In the genomic region with DNA sequence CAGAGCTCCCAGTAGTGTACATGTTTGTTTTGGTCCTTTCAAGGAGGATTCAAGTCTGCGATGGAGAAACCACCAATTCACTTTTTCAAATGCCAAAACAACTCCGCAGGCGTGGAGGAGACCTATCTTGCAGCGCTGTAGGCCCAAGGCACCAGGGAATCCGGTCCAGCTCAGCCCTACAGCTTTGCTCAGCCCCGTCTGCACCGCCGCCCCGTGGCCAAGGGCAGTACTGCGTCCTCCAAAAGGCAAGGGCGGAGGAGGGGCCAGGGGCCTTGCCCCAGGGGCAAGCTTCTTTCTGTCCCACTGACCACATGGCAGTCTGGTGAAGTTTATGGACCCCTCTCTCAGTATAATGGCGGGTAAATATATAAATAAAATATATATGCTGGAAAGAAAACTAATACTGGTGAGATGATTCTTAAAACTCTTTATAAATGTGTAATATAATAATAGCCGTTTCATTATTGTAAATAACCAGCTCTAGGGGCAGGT, we compare ENCODE assay signal across 8 cellular contexts. TPM values are rescaled to one million over a fixed set of nuclear protein-coding genes. Genes with fewer than 3 reads are reported as not detected.
DNase-seq lines count a peak whose midpoint lies in the region; ATAC-seq and TF ChIP-seq lines count a peak whose summit lies in the region.

No MANE protein-coding gene starts in this region.

- H3K9me3 ChIP-seq in Loucy (ENCODE audit: insufficient read depth, low read depth, low read length): no peaks in the 10 kb centered on the region

- DNase-seq in GM03348 (ENCODE audit: low spot score) (peak; percentile 95), Right ventricle myocardium superior (peak; percentile 94), posterior vena cava (ENCODE audit: low spot score) (peak; percentile 95), ureter (ENCODE audit: low spot score) (peak; percentile 87)
- DNase-seq in activated naive CD4-positive, alpha-beta T cell treated with anti-CD3 and anti-CD28 coated beads, Interleukin-2, amount 50 U/mL, for 72 hours (ENCODE audit: low spot score in 2 of 2): peak; percentile 75 to 96

- no peaks in the 10 kb centered on the region for H3K27me3 ChIP-seq in Loucy (ENCODE audit: insufficient read depth, low read length, poor library complexity, severe bottlenecking)

- peak; percentile 100 for ATAC-seq in SK-N-SH treated with all-trans-retinoic acid at 6 μM for 48 hours
- peak; percentile 96 to 98 for ATAC-seq in activated naive CD4-positive, alpha-beta T cell treated with anti-CD3 and anti-CD28 coated beads, Interleukin-2, amount 50 U/mL, for 72 hours
- peak; percentile 98 for ATAC-seq in Right ventricle myocardium superior (ENCODE audit: poor library complexity)
- no peak for ATAC-seq in GM19035 (IDR thresholded peaks at IDR 0.05; ENCODE audit: unreplicated experiment)

- H3K9ac ChIP-seq in Loucy (ENCODE audit: low read depth, low read length, poor library complexity, severe bottlenecking): no peak overlapping the region

- intact Hi-C loops in Right ventricle myocardium superior (cut with DNase I): loop anchor here (5.0 to 10.0 kb wide), 2 partner anchors 69 to 151 kb away; a partner anchor contains a TSS
- intact Hi-C loops in posterior vena cava (cut with DNase I): loop anchor here in 1 of 2 donors (10.0 kb wide), 1 partner anchor 151 kb away; no protein-coding TSS in a partner anchor

- H3F3A ChIP-seq in Loucy (ENCODE audit: low read depth): no peaks in the 10 kb centered on the region

- H3K36me3 Mint-ChIP-seq in activated naive CD4-positive, alpha-beta T cell treated with anti-CD3 and anti-CD28 coated beads, Interleukin-2, amount 50 U/mL, for 72 hours: no peaks in the 10 kb centered on the region

- peak; percentile 90 for TF ChIP-seq CTCF in Loucy (conservative IDR thresholded peaks at IDR 0.05; ENCODE audit: low read length)

- H2AFZ ChIP-seq in Loucy (ENCODE audit: low read length): no peak overlapping the region

- H3K9me2 ChIP-seq in Loucy (replicated peaks; ENCODE audit: low read depth, low read length): no peaks in the 10 kb centered on the region

- no peak overlapping the region for H3K27ac Mint-ChIP-seq in activated naive CD4-positive, alpha-beta T cell treated with anti-CD3 and anti-CD28 coated beads, Interleukin-2, amount 50 U/mL, for 72 hours

- no peaks in the 10 kb centered on the region for H3K79me2 ChIP-seq in Loucy (ENCODE audit: insufficient read depth, low read length)

- H4K20me1 ChIP-seq in Loucy (ENCODE audit: insufficient read depth, low read length, poor library complexity, severe bottlenecking): no peaks in the 10 kb centered on the region

- no peak overlapping the region for H3K4me3 ChIP-seq in Loucy (ENCODE audit: low read length, poor library complexity, severe bottlenecking)

- no peaks in the 10 kb centered on the region for H3K36me3 ChIP-seq in Loucy (ENCODE audit: insufficient read depth, low read length)

- no peak overlapping the region for H3K4me2 ChIP-seq in Loucy (ENCODE audit: low read depth, low read length, poor library complexity, severe bottlenecking)

- H3K9me3 Mint-ChIP-seq in activated naive CD4-positive, alpha-beta T cell treated with anti-CD3 and anti-CD28 coated beads, Interleukin-2, amount 50 U/mL, for 72 hours: no peaks in the 10 kb centered on the region

- H3K4me1 ChIP-seq in Loucy (ENCODE audit: insufficient read depth, low read length, poor library complexity, severe bottlenecking): no peaks in the 10 kb centered on the region

TF ChIP-seq in SK-N-SH treated with all-trans-retinoic acid at 6 μM for 48 hours, 23 proteins besides CTCF, POLR2A, EP300 and RAD21 (continues in another document):
- TF ChIP-seq, protein P1, sequence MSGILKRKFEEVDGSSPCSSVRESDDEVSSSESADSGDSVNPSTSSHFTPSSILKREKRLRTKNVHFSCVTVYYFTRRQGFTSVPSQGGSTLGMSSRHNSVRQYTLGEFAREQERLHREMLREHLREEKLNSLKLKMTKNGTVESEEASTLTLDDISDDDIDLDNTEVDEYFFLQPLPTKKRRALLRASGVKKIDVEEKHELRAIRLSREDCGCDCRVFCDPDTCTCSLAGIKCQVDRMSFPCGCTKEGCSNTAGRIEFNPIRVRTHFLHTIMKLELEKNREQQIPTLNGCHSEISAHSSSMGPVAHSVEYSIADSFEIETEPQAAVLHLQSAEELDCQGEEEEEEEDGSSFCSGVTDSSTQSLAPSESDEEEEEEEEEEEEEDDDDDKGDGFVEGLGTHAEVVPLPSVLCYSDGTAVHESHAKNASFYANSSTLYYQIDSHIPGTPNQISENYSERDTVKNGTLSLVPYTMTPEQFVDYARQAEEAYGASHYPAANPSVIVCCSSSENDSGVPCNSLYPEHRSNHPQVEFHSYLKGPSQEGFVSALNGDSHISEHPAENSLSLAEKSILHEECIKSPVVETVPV (CRISPR knock-in tag; IDR thresholded peaks at IDR 0.05): no peak
- no peak for TF ChIP-seq BACH2 (CRISPR knock-in tag; IDR thresholded peaks at IDR 0.05; ENCODE audit: borderline replicate concordance)
- TF ChIP-seq ZNF70 (CRISPR knock-in tag; IDR thresholded peaks at IDR 0.05): no peak
- no peak for TF ChIP-seq ESRRG (CRISPR knock-in tag; IDR thresholded peaks at IDR 0.05)
- TF ChIP-seq SNAI2 (CRISPR knock-in tag; IDR thresholded peaks at IDR 0.05): no peak
- TF ChIP-seq ZC3H10 (CRISPR knock-in tag; IDR thresholded peaks at IDR 0.05): no peak
- TF ChIP-seq, protein P2, sequence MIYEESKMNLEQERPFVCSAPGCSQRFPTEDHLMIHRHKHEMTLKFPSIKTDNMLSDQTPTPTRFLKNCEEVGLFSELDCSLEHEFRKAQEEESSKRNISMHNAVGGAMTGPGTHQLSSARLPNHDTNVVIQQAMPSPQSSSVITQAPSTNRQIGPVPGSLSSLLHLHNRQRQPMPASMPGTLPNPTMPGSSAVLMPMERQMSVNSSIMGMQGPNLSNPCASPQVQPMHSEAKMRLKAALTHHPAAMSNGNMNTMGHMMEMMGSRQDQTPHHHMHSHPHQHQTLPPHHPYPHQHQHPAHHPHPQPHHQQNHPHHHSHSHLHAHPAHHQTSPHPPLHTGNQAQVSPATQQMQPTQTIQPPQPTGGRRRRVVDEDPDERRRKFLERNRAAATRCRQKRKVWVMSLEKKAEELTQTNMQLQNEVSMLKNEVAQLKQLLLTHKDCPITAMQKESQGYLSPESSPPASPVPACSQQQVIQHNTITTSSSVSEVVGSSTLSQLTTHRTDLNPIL (CRISPR knock-in tag; IDR thresholded peaks at IDR 0.05; ENCODE audit: low read depth): no peak
- no peak for TF ChIP-seq ZNF8 (CRISPR knock-in tag; IDR thresholded peaks at IDR 0.05)
- TF ChIP-seq, protein P3, sequence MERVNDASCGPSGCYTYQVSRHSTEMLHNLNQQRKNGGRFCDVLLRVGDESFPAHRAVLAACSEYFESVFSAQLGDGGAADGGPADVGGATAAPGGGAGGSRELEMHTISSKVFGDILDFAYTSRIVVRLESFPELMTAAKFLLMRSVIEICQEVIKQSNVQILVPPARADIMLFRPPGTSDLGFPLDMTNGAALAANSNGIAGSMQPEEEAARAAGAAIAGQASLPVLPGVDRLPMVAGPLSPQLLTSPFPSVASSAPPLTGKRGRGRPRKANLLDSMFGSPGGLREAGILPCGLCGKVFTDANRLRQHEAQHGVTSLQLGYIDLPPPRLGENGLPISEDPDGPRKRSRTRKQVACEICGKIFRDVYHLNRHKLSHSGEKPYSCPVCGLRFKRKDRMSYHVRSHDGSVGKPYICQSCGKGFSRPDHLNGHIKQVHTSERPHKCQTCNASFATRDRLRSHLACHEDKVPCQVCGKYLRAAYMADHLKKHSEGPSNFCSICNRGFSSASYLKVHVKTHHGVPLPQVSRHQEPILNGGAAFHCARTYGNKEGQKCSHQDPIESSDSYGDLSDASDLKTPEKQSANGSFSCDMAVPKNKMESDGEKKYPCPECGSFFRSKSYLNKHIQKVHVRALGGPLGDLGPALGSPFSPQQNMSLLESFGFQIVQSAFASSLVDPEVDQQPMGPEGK (CRISPR knock-in tag; IDR thresholded peaks at IDR 0.05; ENCODE audit: borderline replicate concordance): no peak
- no peak for TF ChIP-seq OSR1 (CRISPR knock-in tag; IDR thresholded peaks at IDR 0.05)
- TF ChIP-seq, protein P4, sequence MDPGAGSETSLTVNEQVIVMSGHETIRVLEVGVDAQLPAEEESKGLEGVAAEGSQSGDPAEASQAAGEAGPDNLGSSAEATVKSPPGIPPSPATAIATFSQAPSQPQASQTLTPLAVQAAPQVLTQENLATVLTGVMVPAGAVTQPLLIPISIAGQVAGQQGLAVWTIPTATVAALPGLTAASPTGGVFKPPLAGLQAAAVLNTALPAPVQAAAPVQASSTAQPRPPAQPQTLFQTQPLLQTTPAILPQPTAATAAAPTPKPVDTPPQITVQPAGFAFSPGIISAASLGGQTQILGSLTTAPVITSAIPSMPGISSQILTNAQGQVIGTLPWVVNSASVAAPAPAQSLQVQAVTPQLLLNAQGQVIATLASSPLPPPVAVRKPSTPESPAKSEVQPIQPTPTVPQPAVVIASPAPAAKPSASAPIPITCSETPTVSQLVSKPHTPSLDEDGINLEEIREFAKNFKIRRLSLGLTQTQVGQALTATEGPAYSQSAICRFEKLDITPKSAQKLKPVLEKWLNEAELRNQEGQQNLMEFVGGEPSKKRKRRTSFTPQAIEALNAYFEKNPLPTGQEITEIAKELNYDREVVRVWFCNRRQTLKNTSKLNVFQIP (CRISPR knock-in tag; IDR thresholded peaks at IDR 0.05; ENCODE audit: borderline replicate concordance, low read depth): no peak
- no peak for TF ChIP-seq RARB (CRISPR knock-in tag; IDR thresholded peaks at IDR 0.05)
- no peak for TF ChIP-seq TOX (CRISPR knock-in tag; IDR thresholded peaks at IDR 0.05; ENCODE audit: borderline replicate concordance)
- no peak for TF ChIP-seq ZFP3 (CRISPR knock-in tag; IDR thresholded peaks at IDR 0.05)

RNA-seq across cellular contexts. Expression of a gene that starts 0.7 kb away (rescaled TPM):
- total RNA-seq in activated naive CD4-positive, alpha-beta T cell treated with anti-CD3 and anti-CD28 coated beads, Interleukin-2, amount 50 U/mL, for 72 hours: not detected
- total RNA-seq in Right ventricle myocardium superior: 17.5 TPM
- total RNA-seq in posterior vena cava: 1 to 10 TPM; 3.5 to 5.1 TPM
- total RNA-seq in ureter: 1.4 TPM

RNA-seq across cellular contexts. Expression of a gene that starts 13.3 kb away (rescaled TPM):
- total RNA-seq in activated naive CD4-positive, alpha-beta T cell treated with anti-CD3 and anti-CD28 coated beads, Interleukin-2, amount 50 U/mL, for 72 hours: under 1 TPM in 1 of 2 donors, not detected in 1; 0.99 TPM
- total RNA-seq in Right ventricle myocardium superior (48.5 TPM), posterior vena cava (10 to 100 TPM in 1 of 2 donors, 1 to 10 TPM in 1; 8.5 to 10.2 TPM), ureter (11.8 TPM)
